13 cellular contexts compared by ENCODE assay signal in genomic region chr11:133830931-133831907, GRCh38. TPM values are rescaled to one million over a fixed set of nuclear protein-coding genes. Genes with fewer than 3 reads are reported as not detected.
DNase-seq lines count a peak whose midpoint lies in the region; TF ChIP-seq lines count a peak whose summit lies in the region.
"Had no signal": no experiment of that assay in that cellular context is flagged by ENCODE, and none has a peak within 500 bp of the region (broad histone marks: within the 10 kb centered on the region; RNA-seq: fewer than 3 reads in every experiment).

No MANE protein-coding gene starts in this region.

- TF ChIP-seq POLR2A in stomach (IDR thresholded peaks at IDR 0.05): no peak

- intact Hi-C loops in stomach (cut with DNase I; ENCODE audit: low total_unique reads): loop anchor here (10.0 kb wide), 1 partner anchor 756 kb away; no protein-coding TSS in a partner anchor

- 68 to 79% (median 78%) methylated on average over 8 of the region's 8 CpGs for WGBS in stomach, 5 donors

- H3K4me3 ChIP-seq in stomach: no peak overlapping the region
- H3K4me3 ChIP-seq: body of pancreas, Peyer's patch had no signal

- no peaks in the 10 kb centered on the region for H3K9me3 ChIP-seq in stomach
- H3K9me3 ChIP-seq: body of pancreas, neutrophil, Peyer's patch had no signal

- peaks cover 0 to 12% (median 0%) of the 10 kb centered on the region in 4 donors for H3K4me1 ChIP-seq in stomach
- H3K4me1 ChIP-seq: body of pancreas, Peyer's patch had no signal

- DNase-seq in DMS53 treated with DMSO at 0.1 percent for 48 hours (lab: John Stamatoyannopoulos, UW; ENCODE audit: unreplicated experiment) (peak; percentile 25), SK-MEL-5 (ENCODE audit: low read depth, low spot score) (peak; percentile 14), left kidney (ENCODE audit: low read depth, low spot score) (peak; percentile 22), T-helper 2 cell (no peak), stomach (no peak), T-helper 1 cell (no peak)
- no peak for DNase-seq in activated CD4-positive, CD25-positive, alpha-beta regulatory T cell (lab: John Stamatoyannopoulos, UW)
- DNase-seq: body of pancreas, Peyer's patch had no signal

- in situ Hi-C loops in SK-MEL-5 (cut with HindIII; ENCODE audit: low pct_unique_long_range_greater_than_20kb, low sequenced_read_pairs): no loop called here

- H3K36me3 ChIP-seq in stomach: no peaks in the 10 kb centered on the region
- H3K36me3 ChIP-seq: neutrophil, Peyer's patch had no signal

- H3K27me3 ChIP-seq in stomach: peaks cover 0 to 10% (median 0%) of the 10 kb centered on the region in 3 donors
- H3K27me3 ChIP-seq: body of pancreas, Peyer's patch had no signal

- TF ChIP-seq CTCF in GM12874 (IDR thresholded peaks at IDR 0.05; ENCODE audit: insufficient read depth, low read depth, low read length) (peak; percentile 48), stomach (IDR thresholded peaks at IDR 0.05) (no peak)

- no peak for TF ChIP-seq EP300 in stomach (IDR thresholded peaks at IDR 0.05)

- H3K27ac ChIP-seq in stomach: no peak overlapping the region
- H3K27ac ChIP-seq: body of pancreas, HL-60, neutrophil, Peyer's patch had no signal

RNA-seq across cellular contexts. Expression of gene SPATA19, which starts 14.1 kb away (rescaled TPM):
- not detected in 2 replicates for total RNA-seq in SK-MEL-5 (2014; rRNA removed; shearing (Covaris generic))
- not detected in 2 replicates for polyA plus RNA-seq in SK-MEL-5 (2015; cell fraction: cytosol; rRNA removed)
- not detected in 2 replicates for polyA plus RNA-seq in SK-MEL-5 (2015; cell fraction: nucleus; rRNA removed)
- total RNA-seq in stomach: not detected
- under 1 TPM in 1 of 3 donors, not detected in 2; 0.23 TPM for polyA plus RNA-seq in stomach
- total RNA-seq: body of pancreas; CD8-positive, alpha-beta T cell; Peyer's patch had no signal

Comparison
In these comparisons a context has a peak if more than half of its experiments do, and no peak if none do; other contexts are left out.
1. DNase-seq: peak in DMS53 treated with DMSO at 0.1 percent for 48 hours (single experiment), SK-MEL-5 (single experiment) and left kidney (single experiment); none in T-helper 2 cell (0 of 5), stomach (single experiment), T-helper 1 cell (0 of 5) and activated CD4-positive, CD25-positive, alpha-beta regulatory T cell (0 of 4).